Comparison of ENCODE assay signal across 26 cellular contexts in the genomic region with DNA sequence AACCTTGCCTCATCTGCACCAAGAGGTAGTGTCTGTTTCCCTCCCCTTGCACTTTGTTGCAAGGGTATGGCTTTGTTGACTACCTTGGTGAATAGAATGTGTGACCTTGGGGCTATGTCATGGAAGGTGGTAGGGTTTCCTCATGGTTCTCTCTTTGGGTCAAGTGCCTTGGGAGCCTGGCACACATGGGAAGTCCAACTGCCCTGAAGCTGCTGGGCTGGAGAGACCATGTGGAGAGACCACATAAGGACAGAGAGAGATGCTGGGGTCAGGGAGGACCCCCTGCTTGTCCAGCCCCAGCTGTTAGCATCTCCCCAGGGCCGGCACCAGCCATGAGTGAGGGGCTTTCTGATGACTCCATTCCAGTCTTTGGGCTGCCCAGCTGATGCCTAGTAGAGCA.
"Had no signal": no experiment of that assay in that cellular context is flagged by ENCODE, and none has a peak within 500 bp of the region (broad histone marks: within the 10 kb centered on the region; RNA-seq: fewer than 3 reads in every experiment).

No MANE protein-coding gene starts in this region.

- DNase-seq: naive B cell; naive thymus-derived CD8-positive, alpha-beta T cell; nephron progenitor cell; pancreas; right cardiac atrium; right lobe of liver; sigmoid colon; small intestine; stimulated activated CD4-positive, alpha-beta T cell treated with anti-CD3 and anti-CD28 coated beads, Interleukin-15, amount 100 ng/mL, for 24 hours; stimulated activated CD4-positive, alpha-beta T cell treated with anti-CD3 and anti-CD28 coated beads, Interleukin-2, amount 100 ng/mL, for 24 hours; stimulated activated CD4-positive, alpha-beta T cell treated with anti-CD3 and anti-CD28 coated beads, Interleukin-2, amount 100 ng/mL, for 48 hours; stimulated activated CD4-positive, alpha-beta T cell treated with anti-CD3 and anti-CD28 coated beads, Interleukin-4, amount 100 ng/mL, for 24 hours; stimulated activated naive CD4-positive, alpha-beta T cell; stimulated activated naive CD8-positive, alpha-beta T cell treated with anti-CD3 and anti-CD28 coated beads, Interleukin-15, amount 100 ng/mL, for 72 hours; stimulated activated naive CD8-positive, alpha-beta T cell treated with anti-CD3 and anti-CD28 coated beads, Interleukin-15, Interleukin-2, amounts not matched to agents 100 U/mL and 50 U/mL, for 24 hours; testis; tibial artery; transverse colon; upper lobe of right lung; uterus had no signal

- H3K4me1 ChIP-seq: pancreas, prostate gland, right lobe of liver, sigmoid colon, testis, tibial artery, transverse colon, upper lobe of right lung, uterus had no signal

- H3K9me3 Mint-ChIP-seq: type B pancreatic cell had no signal

- H3K4me3 Mint-ChIP-seq: naive thymus-derived CD8-positive, alpha-beta T cell; natural killer cell treated with Interleukin-12 subunit alpha and Interleukin-12 subunit beta and Interleukin-15 and Interleukin-18, amount 100 ng/mL, for 72 hours; nephron progenitor cell; neural crest cell; stimulated activated effector memory CD8-positive, alpha-beta T cell treated with anti-CD3 and anti-CD28 coated beads, Interleukin-12 subunit alpha, Interleukin-12 subunit beta, amount 100 ng/mL, for 72 hours; stimulated activated naive CD8-positive, alpha-beta T cell treated with anti-CD3 and anti-CD28 coated beads, Interleukin-15, amount 100 ng/mL, for 72 hours; type B pancreatic cell had no signal

- H3K9me3 ChIP-seq: neutrophil, pancreas, prostate gland, right lobe of liver, testis, tibial artery, transverse colon, upper lobe of right lung, uterus had no signal

- H3K36me3 Mint-ChIP-seq: stimulated activated effector memory CD8-positive, alpha-beta T cell treated with anti-CD3 and anti-CD28 coated beads, Interleukin-12 subunit alpha, Interleukin-12 subunit beta, amount 100 ng/mL, for 72 hours; type B pancreatic cell had no signal

- H3K27ac Mint-ChIP-seq: naive B cell; naive thymus-derived CD8-positive, alpha-beta T cell; natural killer cell treated with Interleukin-12 subunit alpha and Interleukin-12 subunit beta and Interleukin-15 and Interleukin-18, amount 100 ng/mL, for 72 hours; nephron progenitor cell; stimulated activated effector memory CD8-positive, alpha-beta T cell treated with anti-CD3 and anti-CD28 coated beads, Interleukin-12 subunit alpha, Interleukin-12 subunit beta, amount 100 ng/mL, for 72 hours; stimulated activated naive CD8-positive, alpha-beta T cell treated with anti-CD3 and anti-CD28 coated beads, Interleukin-15, amount 100 ng/mL, for 72 hours; type B pancreatic cell had no signal

- H3K36me3 ChIP-seq: neutrophil, pancreas, prostate gland, right lobe of liver, sigmoid colon, tibial artery, transverse colon, upper lobe of right lung, uterus had no signal

- H3K4me1 Mint-ChIP-seq: naive B cell; naive thymus-derived CD8-positive, alpha-beta T cell; nephron progenitor cell; neural crest cell; stimulated activated effector memory CD8-positive, alpha-beta T cell treated with anti-CD3 and anti-CD28 coated beads, Interleukin-12 subunit alpha, Interleukin-12 subunit beta, amount 100 ng/mL, for 72 hours; stimulated activated naive CD8-positive, alpha-beta T cell treated with anti-CD3 and anti-CD28 coated beads, Interleukin-15, amount 100 ng/mL, for 72 hours had no signal

- H3K27ac ChIP-seq: neutrophil, pancreas, prostate gland, right lobe of liver, sigmoid colon, testis, tibial artery, transverse colon, upper lobe of right lung, uterus had no signal

- H3K27me3 ChIP-seq: pancreas, right lobe of liver, testis, uterus had no signal

- H3K4me3 ChIP-seq: pancreas, prostate gland, right lobe of liver, sigmoid colon, testis, tibial artery, transverse colon, upper lobe of right lung, uterus had no signal

- ATAC-seq: naive thymus-derived CD8-positive, alpha-beta T cell; natural killer cell treated with Interleukin-12 subunit alpha and Interleukin-12 subunit beta and Interleukin-15 and Interleukin-18, amount 100 ng/mL, for 72 hours; pancreas; right cardiac atrium; right lobe of liver; stimulated activated effector memory CD8-positive, alpha-beta T cell treated with anti-CD3 and anti-CD28 coated beads, Interleukin-12 subunit alpha, Interleukin-12 subunit beta, amount 100 ng/mL, for 72 hours; stimulated activated naive CD8-positive, alpha-beta T cell treated with anti-CD3 and anti-CD28 coated beads, Interleukin-15, amount 100 ng/mL, for 72 hours; stimulated activated naive CD8-positive, alpha-beta T cell treated with anti-CD3 and anti-CD28 coated beads, Interleukin-15, Interleukin-2, amounts not matched to agents 100 U/mL and 50 U/mL, for 24 hours had no signal
